17 cellular contexts compared by ENCODE assay signal in the genomic region with DNA sequence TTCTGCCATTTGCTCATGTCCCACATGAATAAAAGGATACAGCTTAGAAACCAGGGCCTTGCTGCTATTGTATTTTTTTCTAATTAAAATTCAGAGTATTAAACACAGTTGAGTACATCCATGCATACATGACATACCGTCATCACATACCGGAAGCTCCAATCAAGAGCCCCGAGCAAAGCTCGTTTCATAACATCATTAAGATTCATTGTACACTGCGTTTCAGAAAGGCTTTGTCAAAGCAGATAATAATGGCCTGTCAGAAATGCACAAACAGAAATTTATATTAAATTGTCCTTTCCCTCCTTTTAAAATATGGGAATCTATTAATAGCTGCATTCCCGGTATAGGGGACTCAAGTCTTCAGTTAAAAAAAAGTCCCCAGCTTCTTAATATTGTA.
DNase-seq lines count a peak whose midpoint lies in the region; ATAC-seq and TF ChIP-seq lines count a peak whose summit lies in the region.
"Had no signal": no experiment of that assay in that cellular context is flagged by ENCODE, and none has a peak within 500 bp of the region (broad histone marks: within the 10 kb centered on the region; RNA-seq: fewer than 3 reads in every experiment).

No MANE protein-coding gene starts in this region.

- DNase-seq in HCT116 (ENCODE audit: low read depth, low spot score) (no peak), RPMI7951 (ENCODE audit: low read depth) (peak; percentile 51), osteocyte (ENCODE audit: extremely low spot score, unreplicated experiment) (no peak), H4 (ENCODE audit: low spot score) (no peak), DMS79 treated with DMSO at 0.1 percent for 48 hours (lab: John Stamatoyannopoulos, UW) (no peak), HuH-7.5 (ENCODE audit: low spot score) (no peak)
- DNase-seq: activated CD4-positive, alpha-beta T cell treated with anti-CD3 and anti-CD28 coated beads, Interleukin-2, amount 50 U/mL, for 1 hour; activated T-cell treated with anti-CD3 and anti-CD28 coated beads, Interleukin-2, amount 50 U/mL, for 48 hours; AML-193; cortex of kidney; NCI-H446 had no signal

- no peaks in the 10 kb centered on the region for H3K9me2 ChIP-seq in HCT116 (ENCODE audit: insufficient read depth)

- no peaks in the 10 kb centered on the region for H3K27me3 Mint-ChIP-seq in osteocyte (ENCODE audit: unreplicated experiment)

- peak overlapping the region; percentile 53 for H3K4me3 Mint-ChIP-seq in osteocyte (ENCODE audit: unreplicated experiment)
- H3K4me3 Mint-ChIP-seq: T-helper 1 cell treated with Interleukin-12 subunit alpha and Interleukin-12 subunit beta and Interleukin-4 antibody, amounts not matched to agents 30 μg/mL and 1 μg/mL, for 36 hours had no signal

- POLR2A ChIA-PET in HCT116 (lab: Charles Lee) = interaction anchor here (1.4 kb wide), 1 partner anchor 9 kb away, joined by 3 read pairs; no protein-coding TSS in a partner anchor

- no peaks in the 10 kb centered on the region for H4K20me1 ChIP-seq in HCT116 (ENCODE audit: insufficient read depth)

- no peaks in the 10 kb centered on the region for H3K79me2 ChIP-seq in HCT116 (ENCODE audit: insufficient read depth, low read length)
- H3K79me2 ChIP-seq: parathyroid adenoma had no signal

- peak overlapping the region; percentile 88 for H2AFZ ChIP-seq in HCT116 (ENCODE audit: low read depth, low read length, poor library complexity, severe bottlenecking)
- H2AFZ ChIP-seq: parathyroid adenoma had no signal

- no peaks in the 10 kb centered on the region for H3K36me3 ChIP-seq in HCT116 (ENCODE audit: control insufficient read depth in 1 of 2, insufficient read depth in 2 of 2, low read length in 2 of 2)
- H3K36me3 ChIP-seq: tibial nerve had no signal

- CTCF ChIA-PET in HCT116 (lab: Charles Lee) = interaction anchor here (0.6 kb wide), 1 partner anchor 232 kb away, joined by 3 read pairs; no protein-coding TSS in a partner anchor

- H3K27me3 ChIP-seq in HCT116 (ENCODE audit: insufficient read depth, low read length) = no peaks in the 10 kb centered on the region

- no peak overlapping the region for H3K27ac ChIP-seq in HCT116 (ENCODE audit: low read depth, low read length)
- H3K27ac ChIP-seq: parathyroid adenoma, tibial nerve had no signal

- H3K4me2 ChIP-seq in HCT116 (ENCODE audit: low read length) = peak overlapping the region; percentile 58

- H3K27ac Mint-ChIP-seq in osteocyte (ENCODE audit: unreplicated experiment) = peak overlapping the region; percentile 83
- H3K27ac Mint-ChIP-seq: T-helper 1 cell treated with Interleukin-12 subunit alpha and Interleukin-12 subunit beta and Interleukin-4 antibody, amounts not matched to agents 30 μg/mL and 1 μg/mL, for 36 hours had no signal

- H3K4me1 ChIP-seq in HCT116 (ENCODE audit: control insufficient read depth in 1 of 2, insufficient read depth in 2 of 2, low read length in 2 of 2) = peaks cover 12 to 13% of the 10 kb centered on the region in 2 experiments; a peak in 3 of 4 replicates

- no peak for TF ChIP-seq RAD21 in HCT116 (IDR thresholded peaks at IDR 0.05; ENCODE audit: low read depth)

- H3K9me3 Mint-ChIP-seq in osteocyte (ENCODE audit: unreplicated experiment) = no peaks in the 10 kb centered on the region
- H3K9me3 Mint-ChIP-seq: T-helper 1 cell treated with Interleukin-12 subunit alpha and Interleukin-12 subunit beta and Interleukin-4 antibody, amounts not matched to agents 30 μg/mL and 1 μg/mL, for 36 hours had no signal

- BruUV-seq in HCT116 (replicated peaks; lab: Mats Ljungman, UMichigan) = no TSS peak

- intact Hi-C loops in HCT116 (cut with micrococcal nuclease) = no loop called here

- TF ChIP-seq POLR2A in HCT116 (IDR thresholded peaks at IDR 0.05; ENCODE audit: borderline replicate concordance, extremely low read depth, insufficient read depth, insufficient read length) = no peak

- H3K4me1 Mint-ChIP-seq in osteocyte (ENCODE audit: unreplicated experiment) = peaks cover 58% of the 10 kb centered on the region

- H3K36me3 Mint-ChIP-seq in osteocyte (ENCODE audit: unreplicated experiment) = no peaks in the 10 kb centered on the region

- RAD21 ChIA-PET in HCT116 (lab: Charles Lee; ENCODE audit: low non-redundant PET in 1 of 2, low total read pairs in 2 of 2, uncharacterized antibody in 2 of 2, unreplicated experiment in 2 of 2) = no interaction called here

- ATAC-seq in HCT116 (no peak), esophagus mucosa (peak; percentile 43), GM19395 (IDR thresholded peaks at IDR 0.05; ENCODE audit: unreplicated experiment) (no peak)

- no peak overlapping the region for H3K9ac ChIP-seq in HCT116 (ENCODE audit: low read length)
- H3K9ac ChIP-seq: parathyroid adenoma had no signal

- TF ChIP-seq CTCF in HCT116 (IDR thresholded peaks at IDR 0.05 in 2 of 3, conservative IDR thresholded peaks at IDR 0.05 in 1 of 3; ENCODE audit: borderline replicate concordance in 1 of 3, insufficient read depth in 1 of 3, low read depth in 2 of 3, low read length in 2 of 3) = no peak
- TF ChIP-seq CTCF in osteocyte (IDR thresholded peaks at IDR 0.05) = no peak

- no peaks in the 10 kb centered on the region for H3K9me3 ChIP-seq in HCT116 (ENCODE audit: control insufficient read depth in 1 of 2, insufficient read depth in 1 of 2, low read depth in 1 of 2, low read length in 2 of 2)
- H3K9me3 ChIP-seq: tibial nerve had no signal

- H3K4me3 ChIP-seq in HCT116 (replicated peaks in 1 of 2; ENCODE audit: low read depth in 1 of 2, low read length in 2 of 2) = no peak overlapping the region
- H3K4me3 ChIP-seq: lung, tibial nerve had no signal

TF ChIP-seq in HCT116, 20 proteins besides CTCF, POLR2A, EP300 and RAD21:
- TF ChIP-seq, protein P1, sequence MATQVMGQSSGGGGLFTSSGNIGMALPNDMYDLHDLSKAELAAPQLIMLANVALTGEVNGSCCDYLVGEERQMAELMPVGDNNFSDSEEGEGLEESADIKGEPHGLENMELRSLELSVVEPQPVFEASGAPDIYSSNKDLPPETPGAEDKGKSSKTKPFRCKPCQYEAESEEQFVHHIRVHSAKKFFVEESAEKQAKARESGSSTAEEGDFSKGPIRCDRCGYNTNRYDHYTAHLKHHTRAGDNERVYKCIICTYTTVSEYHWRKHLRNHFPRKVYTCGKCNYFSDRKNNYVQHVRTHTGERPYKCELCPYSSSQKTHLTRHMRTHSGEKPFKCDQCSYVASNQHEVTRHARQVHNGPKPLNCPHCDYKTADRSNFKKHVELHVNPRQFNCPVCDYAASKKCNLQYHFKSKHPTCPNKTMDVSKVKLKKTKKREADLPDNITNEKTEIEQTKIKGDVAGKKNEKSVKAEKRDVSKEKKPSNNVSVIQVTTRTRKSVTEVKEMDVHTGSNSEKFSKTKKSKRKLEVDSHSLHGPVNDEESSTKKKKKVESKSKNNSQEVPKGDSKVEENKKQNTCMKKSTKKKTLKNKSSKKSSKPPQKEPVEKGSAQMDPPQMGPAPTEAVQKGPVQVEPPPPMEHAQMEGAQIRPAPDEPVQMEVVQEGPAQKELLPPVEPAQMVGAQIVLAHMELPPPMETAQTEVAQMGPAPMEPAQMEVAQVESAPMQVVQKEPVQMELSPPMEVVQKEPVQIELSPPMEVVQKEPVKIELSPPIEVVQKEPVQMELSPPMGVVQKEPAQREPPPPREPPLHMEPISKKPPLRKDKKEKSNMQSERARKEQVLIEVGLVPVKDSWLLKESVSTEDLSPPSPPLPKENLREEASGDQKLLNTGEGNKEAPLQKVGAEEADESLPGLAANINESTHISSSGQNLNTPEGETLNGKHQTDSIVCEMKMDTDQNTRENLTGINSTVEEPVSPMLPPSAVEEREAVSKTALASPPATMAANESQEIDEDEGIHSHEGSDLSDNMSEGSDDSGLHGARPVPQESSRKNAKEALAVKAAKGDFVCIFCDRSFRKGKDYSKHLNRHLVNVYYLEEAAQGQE (IDR thresholded peaks at IDR 0.05; ENCODE audit: low read depth) = no peak
- TF ChIP-seq TCF7L2 (IDR thresholded peaks at IDR 0.05; ENCODE audit: borderline replicate concordance, extremely low read depth, insufficient read depth, insufficient read length) = no peak
- TF ChIP-seq, protein P2, sequence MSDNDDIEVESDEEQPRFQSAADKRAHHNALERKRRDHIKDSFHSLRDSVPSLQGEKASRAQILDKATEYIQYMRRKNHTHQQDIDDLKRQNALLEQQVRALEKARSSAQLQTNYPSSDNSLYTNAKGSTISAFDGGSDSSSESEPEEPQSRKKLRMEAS (IDR thresholded peaks at IDR 0.05) = no peak
